25 cellular contexts compared by ENCODE assay signal in genomic region chr5:157362502-157362901, GRCh38.
DNase-seq lines count a peak whose midpoint lies in the region; ATAC-seq and TF ChIP-seq lines count a peak whose summit lies in the region.
"Had no signal": no experiment of that assay in that cellular context is flagged by ENCODE, and none has a peak within 500 bp of the region (broad histone marks: within the 10 kb centered on the region; RNA-seq: fewer than 3 reads in every experiment).

No MANE protein-coding gene starts in this region.

- H3K9me3 ChIP-seq in SJCRH30 (replicated peaks), result no peaks in the 10 kb centered on the region
- H3K9me3 ChIP-seq: esophagus muscularis mucosa, SK-N-SH, vagina had no signal

- no peak overlapping the region for H3K4me3 Mint-ChIP-seq in stimulated activated naive CD8-positive, alpha-beta T cell treated with anti-CD3 and anti-CD28 coated beads, Interleukin-15, Interleukin-2, amounts not matched to agents 100 ng/mL and 50 ng/mL, for 24 hours
- H3K4me3 Mint-ChIP-seq in activated naive CD8-positive, alpha-beta T cell, result no peak overlapping the region
- no peak overlapping the region for H3K4me3 Mint-ChIP-seq in natural killer cell treated with Interleukin-12 subunit alpha and Interleukin-12 subunit beta and Interleukin-15 and Interleukin-18, amount 100 ng/mL, for 72 hours
- H3K4me3 Mint-ChIP-seq in CD14-positive monocyte, result no peak overlapping the region
- H3K4me3 Mint-ChIP-seq: brain; T-helper 2 cell treated with Interferon-gamma antibody and Interleukin-4, amounts not matched to agents 5 μg/mL and 100 μg/mL, for 36 hours had no signal

- TF ChIP-seq CTCF in CD14-positive monocyte (IDR thresholded peaks at IDR 0.05), result no peak

- H3K36me3 Mint-ChIP-seq in stimulated activated naive CD8-positive, alpha-beta T cell treated with anti-CD3 and anti-CD28 coated beads, Interleukin-15, Interleukin-2, amounts not matched to agents 100 ng/mL and 50 ng/mL, for 24 hours (ENCODE audit: low read depth), result peaks cover 83% of the 10 kb centered on the region
- H3K36me3 Mint-ChIP-seq in activated naive CD8-positive, alpha-beta T cell, result peaks cover 16% of the 10 kb centered on the region
- H3K36me3 Mint-ChIP-seq in natural killer cell treated with Interleukin-12 subunit alpha and Interleukin-12 subunit beta and Interleukin-15 and Interleukin-18, amount 100 ng/mL, for 72 hours, result peaks cover 56% of the 10 kb centered on the region
- H3K36me3 Mint-ChIP-seq in CD14-positive monocyte, result peaks cover 58 to 73% of the 10 kb centered on the region in 2 donors

- DNase-seq in stimulated activated naive CD8-positive, alpha-beta T cell treated with anti-CD3 and anti-CD28 coated beads, Interleukin-15, Interleukin-2, amounts not matched to agents 100 U/mL and 50 U/mL, for 24 hours, result no peak
- no peak for DNase-seq in natural killer cell treated with Interleukin-12 subunit alpha and Interleukin-12 subunit beta and Interleukin-15 and Interleukin-18, amount 100 ng/mL, for 72 hours (ENCODE audit: low spot score)
- DNase-seq in NCI-H69 (lab: John Stamatoyannopoulos, UW) (no peak), CD14-positive monocyte (ENCODE audit: low spot score) (no peak), SJCRH30 (no peak)
- DNase-seq: activated CD4-positive, alpha-beta T cell treated with anti-CD3 and anti-CD28 coated beads, Interleukin-2, amount 50 U/mL, for 4 hours; activated T-cell treated with anti-CD3 and anti-CD28 coated beads, Interleukin-2, amount 50 U/mL, for 48 hours; DND-41; effector memory CD4-positive, alpha-beta T cell; hippocampal formation; mammary epithelial cell; NCI-H1694; NCI-H526; retina; stimulated activated CD4-positive, alpha-beta T cell treated with anti-CD3 and anti-CD28 coated beads, Interleukin-12 subunit alpha, Interleukin-12 subunit beta, amount 100 ng/mL, for 4 hours had no signal

- intact Hi-C loops in CD14-positive monocyte (cut with micrococcal nuclease), result no loop called here

- H3K27ac ChIP-seq in SJCRH30, result no peak overlapping the region
- H3K27ac ChIP-seq: esophagus muscularis mucosa, KMS-11, vagina, VCaP had no signal

- H3K27me3 ChIP-seq in SJCRH30, result no peaks in the 10 kb centered on the region
- H3K27me3 ChIP-seq: esophagus muscularis mucosa, vagina had no signal

- H3K36me3 ChIP-seq in SJCRH30, result no peaks in the 10 kb centered on the region
- H3K36me3 ChIP-seq: vagina had no signal

- no peaks in the 10 kb centered on the region for H3K27me3 Mint-ChIP-seq in stimulated activated naive CD8-positive, alpha-beta T cell treated with anti-CD3 and anti-CD28 coated beads, Interleukin-15, Interleukin-2, amounts not matched to agents 100 ng/mL and 50 ng/mL, for 24 hours
- no peaks in the 10 kb centered on the region for H3K27me3 Mint-ChIP-seq in activated naive CD8-positive, alpha-beta T cell
- no peaks in the 10 kb centered on the region for H3K27me3 Mint-ChIP-seq in natural killer cell treated with Interleukin-12 subunit alpha and Interleukin-12 subunit beta and Interleukin-15 and Interleukin-18, amount 100 ng/mL, for 72 hours
- peaks cover 0 to 2% (median 0%) of the 10 kb centered on the region in 3 donors for H3K27me3 Mint-ChIP-seq in CD14-positive monocyte (ENCODE audit: low read depth in 3 of 3)

- ATAC-seq in stimulated activated naive CD8-positive, alpha-beta T cell treated with anti-CD3 and anti-CD28 coated beads, Interleukin-15, Interleukin-2, amounts not matched to agents 100 U/mL and 50 U/mL, for 24 hours, result no peak
- ATAC-seq in natural killer cell treated with Interleukin-12 subunit alpha and Interleukin-12 subunit beta and Interleukin-15 and Interleukin-18, amount 100 ng/mL, for 72 hours, result no peak
- ATAC-seq: GM12878 had no signal

- no peak overlapping the region for H3K4me3 ChIP-seq in SJCRH30
- H3K4me3 ChIP-seq: esophagus muscularis mucosa, GM12878, vagina had no signal

- peak overlapping the region; percentile 68 for H3K27ac Mint-ChIP-seq in stimulated activated naive CD8-positive, alpha-beta T cell treated with anti-CD3 and anti-CD28 coated beads, Interleukin-15, Interleukin-2, amounts not matched to agents 100 ng/mL and 50 ng/mL, for 24 hours
- peak overlapping the region; percentile 83 for H3K27ac Mint-ChIP-seq in activated naive CD8-positive, alpha-beta T cell
- peak overlapping the region; percentile 59 to 79 for H3K27ac Mint-ChIP-seq in natural killer cell treated with Interleukin-12 subunit alpha and Interleukin-12 subunit beta and Interleukin-15 and Interleukin-18, amount 100 ng/mL, for 72 hours
- no peak overlapping the region for H3K27ac Mint-ChIP-seq in CD14-positive monocyte
- H3K27ac Mint-ChIP-seq: T-helper 2 cell treated with Interferon-gamma antibody and Interleukin-4, amounts not matched to agents 5 μg/mL and 100 μg/mL, for 36 hours had no signal

- no peaks in the 10 kb centered on the region for H3K9me3 Mint-ChIP-seq in stimulated activated naive CD8-positive, alpha-beta T cell treated with anti-CD3 and anti-CD28 coated beads, Interleukin-15, Interleukin-2, amounts not matched to agents 100 ng/mL and 50 ng/mL, for 24 hours
- H3K9me3 Mint-ChIP-seq in activated naive CD8-positive, alpha-beta T cell (ENCODE audit: low read depth), result no peaks in the 10 kb centered on the region
- no peaks in the 10 kb centered on the region for H3K9me3 Mint-ChIP-seq in natural killer cell treated with Interleukin-12 subunit alpha and Interleukin-12 subunit beta and Interleukin-15 and Interleukin-18, amount 100 ng/mL, for 72 hours
- no peaks in the 10 kb centered on the region for H3K9me3 Mint-ChIP-seq in CD14-positive monocyte
- H3K9me3 Mint-ChIP-seq: brain; T-helper 2 cell treated with Interferon-gamma antibody and Interleukin-4, amounts not matched to agents 5 μg/mL and 100 μg/mL, for 36 hours had no signal

- H3K4me1 ChIP-seq in SJCRH30, result no peaks in the 10 kb centered on the region
- H3K4me1 ChIP-seq: vagina had no signal

- peaks cover 8% of the 10 kb centered on the region for H3K4me1 Mint-ChIP-seq in stimulated activated naive CD8-positive, alpha-beta T cell treated with anti-CD3 and anti-CD28 coated beads, Interleukin-15, Interleukin-2, amounts not matched to agents 100 ng/mL and 50 ng/mL, for 24 hours (ENCODE audit: low read depth)
- H3K4me1 Mint-ChIP-seq in activated naive CD8-positive, alpha-beta T cell (ENCODE audit: low read depth), result peaks cover 7% of the 10 kb centered on the region
- H3K4me1 Mint-ChIP-seq in natural killer cell treated with Interleukin-12 subunit alpha and Interleukin-12 subunit beta and Interleukin-15 and Interleukin-18, amount 100 ng/mL, for 72 hours (ENCODE audit: low read depth in 2 of 2), result peaks cover 14 to 30% of the 10 kb centered on the region in 2 donors
- H3K4me1 Mint-ChIP-seq in CD14-positive monocyte, result peaks cover 15% of the 10 kb centered on the region

Comparison
In these comparisons a context has a peak if more than half of its experiments do, and no peak if none do; other contexts are left out.
1. H3K27ac Mint-ChIP-seq: peak in stimulated activated naive CD8-positive, alpha-beta T cell treated with anti-CD3 and anti-CD28 coated beads, Interleukin-15, Interleukin-2, amounts not matched to agents 100 ng/mL and 50 ng/mL, for 24 hours (single experiment), activated naive CD8-positive, alpha-beta T cell (single experiment) and natural killer cell treated with Interleukin-12 subunit alpha and Interleukin-12 subunit beta and Interleukin-15 and Interleukin-18, amount 100 ng/mL, for 72 hours (2 of 2); none in CD14-positive monocyte (0 of 7).